ENCODE assay signal across 21 cellular contexts in the genomic region with DNA sequence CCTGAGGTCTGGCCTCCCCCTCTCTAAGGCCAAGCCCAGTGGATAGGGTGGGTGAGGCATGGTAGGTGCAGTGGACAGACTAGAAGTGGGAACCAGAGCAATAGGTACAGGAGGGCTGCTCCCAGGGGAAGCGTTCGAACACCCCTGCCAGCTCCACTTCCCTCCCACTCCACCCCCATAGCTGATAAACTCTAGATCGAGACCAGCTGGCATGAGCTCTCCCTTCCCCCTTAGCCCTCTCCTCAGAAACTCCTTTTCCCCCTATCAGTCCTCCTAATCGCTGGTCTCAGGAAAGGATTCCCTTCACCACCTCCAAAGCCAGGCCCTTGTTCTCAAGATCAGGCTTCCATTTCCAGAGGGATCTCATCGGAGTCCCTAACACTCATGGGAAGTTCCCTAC. TPM values are rescaled to one million over a fixed set of nuclear protein-coding genes. Genes with fewer than 3 reads are reported as not detected.
A peak's percentile ranks its signal among the peaks of the same experiment; 100 is the strongest.
DNase-seq lines count a peak whose midpoint lies in the region; ATAC-seq, FAIRE-seq and TF ChIP-seq lines count a peak whose summit lies in the region.
"Had no signal": no experiment of that assay in that cellular context is flagged by ENCODE, and none has a peak within 500 bp of the region (broad histone marks: within the 10 kb centered on the region; RNA-seq: fewer than 3 reads in every experiment).

No MANE protein-coding gene starts in this region.

- in situ Hi-C loops in HepG2 (cut with HindIII; ENCODE audit: extremely low pct_ligation_motif_present, low pct_unique_long_range_greater_than_20kb), result loop anchor here (5.0 kb wide), 1 partner anchor 34 kb away; no protein-coding TSS in a partner anchor

- no peak overlapping the region for H2AFZ ChIP-seq in HepG2 (ENCODE audit: low read length)
- H2AFZ ChIP-seq in neural progenitor cell (replicated peaks), result no peak overlapping the region
- H2AFZ ChIP-seq: GM23338 had no signal

- CTCF ChIA-PET in HepG2 (lab: Yijun Ruan, JAX; ENCODE audit: low intra/inter-chr PET ratio, low total read pairs), result no interaction called here

- H3K27ac ChIP-seq in HepG2 (ENCODE audit: extremely low read length, insufficient read depth, low read length) (no peak overlapping the region), right lobe of liver (no peak overlapping the region), neural progenitor cell (no peak overlapping the region), spleen (no peak overlapping the region), thyroid gland (no peak overlapping the region)
- H3K27ac ChIP-seq: BLaER1 had no signal

- no TSS peak for BruUV-seq in HepG2 (replicated peaks; lab: Mats Ljungman, UMichigan)

- TF ChIP-seq POLR2A in HepG2 (IDR thresholded peaks at IDR 0.05; ENCODE audit: insufficient read depth in 1 of 2, low read depth in 2 of 2, low read length in 2 of 2) (no peak), right lobe of liver (IDR thresholded peaks at IDR 0.05) (no peak), spleen (IDR thresholded peaks at IDR 0.05) (no peak), thyroid gland (IDR thresholded peaks at IDR 0.05) (no peak)

- H3K4me1 ChIP-seq in HepG2 (ENCODE audit: insufficient read depth, low read length) (peaks cover 34% of the 10 kb centered on the region), right lobe of liver (peaks cover 0 to 6% (median 0%) of the 10 kb centered on the region in 4 donors), neural progenitor cell (no peaks in the 10 kb centered on the region), spleen (peaks cover 0 to 9% (median 0%) of the 10 kb centered on the region in 6 donors), thyroid gland (no peaks in the 10 kb centered on the region)
- H3K4me1 ChIP-seq: BLaER1 had no signal

- no peaks in the 10 kb centered on the region for H3F3A ChIP-seq in neural progenitor cell (ENCODE audit: low read depth)

- H3K4me3 ChIP-seq in HepG2 (replicated peaks in 1 of 3; ENCODE audit: insufficient read depth in 1 of 3, low read depth in 2 of 3, low read length in 3 of 3) (no peak overlapping the region), right lobe of liver (no peak overlapping the region), neural progenitor cell (no peak overlapping the region), spleen (no peak overlapping the region), thyroid gland (replicated peaks in 1 of 3) (no peak overlapping the region)
- H3K4me3 ChIP-seq: BLaER1, GM23338 had no signal

- TF ChIP-seq RAD21 in HepG2 (CRISPR knock-in tag; IDR thresholded peaks at IDR 0.05), result no peak

- H3K9ac ChIP-seq in HepG2 (ENCODE audit: insufficient read depth, low read depth, low read length) (no peak overlapping the region), neural progenitor cell (no peak overlapping the region)
- H3K9ac ChIP-seq: BLaER1 had no signal

- TF ChIP-seq CTCF in HepG2 (CRISPR knock-in tag; IDR thresholded peaks at IDR 0.05) (no peak), right lobe of liver (IDR thresholded peaks at IDR 0.05) (no peak), neural progenitor cell (IDR thresholded peaks at IDR 0.05) (no peak), spleen (IDR thresholded peaks at IDR 0.05 in 8 of 11, conservative IDR thresholded peaks at IDR 0.05 in 3 of 11) (no peak), thyroid gland (IDR thresholded peaks at IDR 0.05) (no peak)

- peak overlapping the region; percentile 46 for H3K4me3 Mint-ChIP-seq in neural progenitor cell
- H3K4me3 Mint-ChIP-seq: CD14-positive monocyte, GM23338 had no signal

- H3K9me3 ChIP-seq in HepG2 (ENCODE audit: low read length) (no peaks in the 10 kb centered on the region), right lobe of liver (no peaks in the 10 kb centered on the region), neural progenitor cell (ENCODE audit: low read depth) (no peaks in the 10 kb centered on the region), spleen (no peaks in the 10 kb centered on the region), thyroid gland (no peaks in the 10 kb centered on the region)
- H3K9me3 ChIP-seq: BLaER1 had no signal

- DNase-seq in HepG2 (ENCODE audit: low spot score) (no peak), right lobe of liver (no peak), neural progenitor cell (ENCODE audit: low spot score) (no peak), spleen (peak; percentile 35), iPS-NIHi11 (ENCODE audit: low spot score) (no peak), thyroid gland (no peak), GM19240 (ENCODE audit: insufficient read length, low spot score) (no peak)
- DNase-seq: 8988T; CD4-positive, alpha-beta memory T cell; DMS153; DMS79; GDM1; H7 had no signal

- H3K9me3 Mint-ChIP-seq in neural progenitor cell, result no peaks in the 10 kb centered on the region
- H3K9me3 Mint-ChIP-seq: CD4-positive, alpha-beta memory T cell; GM23338 had no signal

- WGBS in HepG2 (ENCODE audit: low lambda C conversion rate), result 65% methylated on average over 5 of the region's 5 CpGs
- 20% methylated on average over 1 of the region's 5 CpGs for WGBS in right lobe of liver (ENCODE audit: insufficient coverage, low coverage, low lambda C conversion rate, missing lambda C conversion rate)
- 62 to 84% (median 73%) methylated on average over 5 of the region's 5 CpGs for WGBS in spleen, 5 donors
- 66 to 69% methylated on average over 5 of the region's 5 CpGs for WGBS in thyroid gland, 2 donors

- H4K20me1 ChIP-seq in HepG2 (ENCODE audit: insufficient read depth, low read length) (no peaks in the 10 kb centered on the region), neural progenitor cell (ENCODE audit: low read depth) (no peaks in the 10 kb centered on the region)
- H4K20me1 ChIP-seq: BLaER1 had no signal

- H3K36me3 ChIP-seq in HepG2 (replicated peaks in 1 of 2; ENCODE audit: control insufficient read depth in 1 of 2, insufficient read depth in 2 of 2, low read length in 2 of 2) (peaks cover 3 to 9% of the 10 kb centered on the region in 2 experiments; a peak in 3 of 5 replicates), right lobe of liver (no peaks in the 10 kb centered on the region), neural progenitor cell (no peaks in the 10 kb centered on the region), spleen (peaks cover 0 to 15% (median 0%) of the 10 kb centered on the region in 6 donors), thyroid gland (no peaks in the 10 kb centered on the region)

- no peak for FAIRE-seq in HepG2 (lab: Jason Lieb, UNC)
- FAIRE-seq: GM12892, GM18507 had no signal

- no peak overlapping the region for H3K4me2 ChIP-seq in HepG2 (ENCODE audit: low read depth, low read length)
- no peak overlapping the region for H3K4me2 ChIP-seq in neural progenitor cell
- H3K4me2 ChIP-seq: BLaER1, GM23338 had no signal

- H3K27me3 Mint-ChIP-seq in neural progenitor cell (ENCODE audit: insufficient read depth, low read depth), result peaks cover 3% of the 10 kb centered on the region

- peaks cover 4% of the 10 kb centered on the region for H3K36me3 Mint-ChIP-seq in neural progenitor cell
- H3K36me3 Mint-ChIP-seq: CD4-positive, alpha-beta memory T cell had no signal

- TF ChIP-seq EP300 in HepG2 (IDR thresholded peaks at IDR 0.05; ENCODE audit: low read depth in 2 of 2, low read length in 2 of 2) (no peak), HepG2 (CRISPR knock-in tag; IDR thresholded peaks at IDR 0.05; ENCODE audit: borderline replicate concordance) (no peak)

- H3K27me3 ChIP-seq in HepG2 (ENCODE audit: control insufficient read depth in 1 of 2, insufficient read depth in 2 of 2, low read length in 2 of 2) (peaks cover 5 to 29% of the 10 kb centered on the region in 2 experiments), right lobe of liver (no peaks in the 10 kb centered on the region), neural progenitor cell (no peaks in the 10 kb centered on the region), spleen (replicated peaks in 1 of 7) (peaks cover 0 to 36% (median 6%) of the 10 kb centered on the region in 7 donors), thyroid gland (no peaks in the 10 kb centered on the region)
- H3K27me3 ChIP-seq: BLaER1 had no signal

- H3K4me1 Mint-ChIP-seq in neural progenitor cell, result no peaks in the 10 kb centered on the region
- H3K4me1 Mint-ChIP-seq: CD4-positive, alpha-beta memory T cell had no signal

- no peak overlapping the region for H3K27ac Mint-ChIP-seq in neural progenitor cell
- H3K27ac Mint-ChIP-seq: GM23338 had no signal

- H3K79me2 ChIP-seq in HepG2 (ENCODE audit: insufficient read depth, low read length) (no peaks in the 10 kb centered on the region), neural progenitor cell (ENCODE audit: low read depth) (no peaks in the 10 kb centered on the region)

- intact Hi-C loops in HepG2 (cut with micrococcal nuclease; ENCODE audit: unreplicated experiment), result no loop called here
- intact Hi-C loops in right lobe of liver (cut with DNase I), result loop anchor here in 1 of 2 donors (5.0 kb wide), 1 partner anchor 144 kb away; no protein-coding TSS in a partner anchor
- intact Hi-C loops in spleen (cut with DNase I; ENCODE audit: low total_unique reads), result no loop called here
- intact Hi-C loops in thyroid gland (cut with DNase I), result no loop called here

- ATAC-seq in HepG2 (0 out of 3 replicates have a peak, but pooled peaks have one; percentile 1), right lobe of liver (no peak)
- ATAC-seq: GM23338 had no signal

- POLR2A ChIA-PET in HepG2 (lab: Yijun Ruan, JAX), result interaction anchor here (2.3 to 3.3 kb wide), 3 partner anchors 8 to 14 kb away, joined by 7 to 19 read pairs (median 10); partner anchors contain the start of gene EIF6

RNA-seq across cellular contexts. Expression of gene FAM83C, which starts 6.0 kb away (rescaled TPM):
- 0.07 TPM in 1 of 2 replicates, not detected in the other for total RNA-seq in HepG2 (2016; rRNA removed; fragmentation: Illumina TruSeq; extraction: Trizol)
- 0.09 TPM in 1 of 2 replicates, not detected in the other for total RNA-seq in HepG2 (2016; cell fraction: cytosol; rRNA removed; fragmentation: Illumina TruSeq; extraction: Trizol; ENCODE audit: low read depth)
- 0.06 TPM in 1 of 2 replicates, not detected in the other for total RNA-seq in HepG2 (2016; cell fraction: insoluble cytoplasmic fraction; rRNA removed; fragmentation: Illumina TruSeq; extraction: Trizol)
- total RNA-seq in HepG2 (2016; cell fraction: membrane; rRNA removed; fragmentation: Illumina TruSeq; extraction: Trizol), result 0.07 TPM in 1 of 2 replicates, not detected in the other
- not detected in 2 replicates for total RNA-seq in HepG2 (2016; cell fraction: nucleus; rRNA removed; fragmentation: Illumina TruSeq; extraction: Trizol)
- 0.03 and 0.04 TPM in 2 replicates for polyA plus RNA-seq in HepG2 (2011; rRNA removed)
- polyA plus RNA-seq in HepG2 (2011; cell fraction: cytosol; rRNA removed), result 0.03 TPM in 1 of 2 replicates, not detected in the other
- 0.08 and 0.09 TPM in 2 replicates for polyA plus RNA-seq in HepG2 (2011; cell fraction: nucleus; rRNA removed)
- polyA plus RNA-seq in HepG2 (2012), result 0.05 and 0.16 TPM in 2 replicates
- 0.05 and 0.08 TPM in 2 replicates for polyA plus RNA-seq in HepG2 (2016; cell fraction: cytosol; fragmentation: Illumina TruSeq; extraction: Trizol; ENCODE audit: low read depth)
- 0.10 and 0.16 TPM in 2 replicates for polyA plus RNA-seq in HepG2 (2016; cell fraction: insoluble cytoplasmic fraction; fragmentation: Illumina TruSeq; extraction: Trizol; ENCODE audit: low read depth)
- 0.05 and 0.06 TPM in 2 replicates for polyA plus RNA-seq in HepG2 (2016; cell fraction: membrane; fragmentation: Illumina TruSeq; extraction: Trizol; ENCODE audit: low read depth)
- polyA plus RNA-seq in HepG2 (2016; cell fraction: nucleus; fragmentation: Illumina TruSeq; extraction: Trizol; ENCODE audit: insufficient read depth, low read depth), result not detected in 2 replicates
- 0.04 and 0.07 TPM in 2 replicates for polyA minus RNA-seq in HepG2 (2011; rRNA and poly(A)+ RNA removed; ENCODE audit: low replicate concordance)
- not detected in 2 replicates for polyA minus RNA-seq in HepG2 (2011; cell fraction: cytosol; rRNA and poly(A)+ RNA removed)
- polyA minus RNA-seq in HepG2 (2011; cell fraction: nucleus; rRNA and poly(A)+ RNA removed), result 0.13 TPM in 1 of 2 replicates, not detected in the other
- total RNA-seq in right lobe of liver, result not detected
- total RNA-seq in neural progenitor cell (ENCODE audit: low replicate concordance), result not detected in 2 replicates
- total RNA-seq in spleen, result not detected
- polyA plus RNA-seq in spleen, result not detected
- total RNA-seq in thyroid gland, result not detected
- total RNA-seq: A673; CD4-positive, alpha-beta memory T cell; Daoy; H7 had no signal
- polyA plus RNA-seq: AG04450; CD14-positive monocyte; CD4-positive, alpha-beta memory T cell; GM23338 had no signal

RNA-seq across cellular contexts. Expression of gene EIF6, which starts 13.7 kb away (rescaled TPM):
- total RNA-seq in HepG2 (2016; rRNA removed; fragmentation: Illumina TruSeq; extraction: Trizol) (462 and 603 TPM in 2 replicates), right lobe of liver (100 to 1,000 TPM in 2 of 6 experiments, 10 to 100 TPM in 4; 73.6 to 131 (median 83.3) TPM), neural progenitor cell (ENCODE audit: low replicate concordance) (47.5 and 71.4 TPM in 2 replicates), spleen (10 to 100 TPM; 50.5 to 76.8 (median 62.2) TPM), thyroid gland (10 to 100 TPM; 30.3 to 94.2 (median 65.7) TPM)
- 227 and 243 TPM in 2 replicates for total RNA-seq in HepG2 (2016; cell fraction: cytosol; rRNA removed; fragmentation: Illumina TruSeq; extraction: Trizol; ENCODE audit: low read depth)
- total RNA-seq in HepG2 (2016; cell fraction: insoluble cytoplasmic fraction; rRNA removed; fragmentation: Illumina TruSeq; extraction: Trizol), result 467 and 649 TPM in 2 replicates
- total RNA-seq in HepG2 (2016; cell fraction: membrane; rRNA removed; fragmentation: Illumina TruSeq; extraction: Trizol), result 251 and 271 TPM in 2 replicates
- 204 TPM in 2 replicates for total RNA-seq in HepG2 (2016; cell fraction: nucleus; rRNA removed; fragmentation: Illumina TruSeq; extraction: Trizol)
- polyA plus RNA-seq in HepG2 (2011; rRNA removed) (466 and 470 TPM in 2 replicates), spleen (100 to 1,000 TPM in 2 of 3 donors, 10 to 100 TPM in 1; 88.2 to 121 (median 104) TPM)
- 383 and 550 TPM in 2 replicates for polyA plus RNA-seq in HepG2 (2011; cell fraction: cytosol; rRNA removed)
- polyA plus RNA-seq in HepG2 (2011; cell fraction: nucleus; rRNA removed), result 838 and 950 TPM in 2 replicates
- polyA plus RNA-seq in HepG2 (2012), result 248 and 315 TPM in 2 replicates
- 237 and 250 TPM in 2 replicates for polyA plus RNA-seq in HepG2 (2016; cell fraction: cytosol; fragmentation: Illumina TruSeq; extraction: Trizol; ENCODE audit: low read depth)
- 587 and 631 TPM in 2 replicates for polyA plus RNA-seq in HepG2 (2016; cell fraction: insoluble cytoplasmic fraction; fragmentation: Illumina TruSeq; extraction: Trizol; ENCODE audit: low read depth)
- polyA plus RNA-seq in HepG2 (2016; cell fraction: membrane; fragmentation: Illumina TruSeq; extraction: Trizol; ENCODE audit: low read depth), result 232 and 240 TPM in 2 replicates
- polyA plus RNA-seq in HepG2 (2016; cell fraction: nucleus; fragmentation: Illumina TruSeq; extraction: Trizol; ENCODE audit: insufficient read depth, low read depth), result 358 and 379 TPM in 2 replicates
- polyA minus RNA-seq in HepG2 (2011; rRNA and poly(A)+ RNA removed; ENCODE audit: low replicate concordance), result 350 and 575 TPM in 2 replicates
- polyA minus RNA-seq in HepG2 (2011; cell fraction: cytosol; rRNA and poly(A)+ RNA removed), result 144 and 146 TPM in 2 replicates
- polyA minus RNA-seq in HepG2 (2011; cell fraction: nucleus; rRNA and poly(A)+ RNA removed), result 94.9 and 106 TPM in 2 replicates

RNA-seq across cellular contexts. Expression of gene MMP24OS, which starts 20.3 kb away (rescaled TPM):
- 3.1 and 8.5 TPM in 2 replicates for total RNA-seq in HepG2 (2016; rRNA removed; fragmentation: Illumina TruSeq; extraction: Trizol)
- 0.61 and 0.79 TPM in 2 replicates for total RNA-seq in HepG2 (2016; cell fraction: cytosol; rRNA removed; fragmentation: Illumina TruSeq; extraction: Trizol; ENCODE audit: low read depth)
- 3.4 and 8.7 TPM in 2 replicates for total RNA-seq in HepG2 (2016; cell fraction: insoluble cytoplasmic fraction; rRNA removed; fragmentation: Illumina TruSeq; extraction: Trizol)
- 2.1 TPM in 2 replicates for total RNA-seq in HepG2 (2016; cell fraction: membrane; rRNA removed; fragmentation: Illumina TruSeq; extraction: Trizol)
- 8.9 and 10.6 TPM in 2 replicates for total RNA-seq in HepG2 (2016; cell fraction: nucleus; rRNA removed; fragmentation: Illumina TruSeq; extraction: Trizol)
- polyA plus RNA-seq in HepG2 (2011; rRNA removed), result 6.0 and 7.1 TPM in 2 replicates
- 2.1 and 2.8 TPM in 2 replicates for polyA plus RNA-seq in HepG2 (2011; cell fraction: cytosol; rRNA removed)
- polyA plus RNA-seq in HepG2 (2011; cell fraction: nucleus; rRNA removed), result 43.8 and 55.2 TPM in 2 replicates
- polyA plus RNA-seq in HepG2 (2012), result 5.9 and 6.4 TPM in 2 replicates
- polyA plus RNA-seq in HepG2 (2016; cell fraction: cytosol; fragmentation: Illumina TruSeq; extraction: Trizol; ENCODE audit: low read depth), result 1.8 TPM in 2 replicates
- polyA plus RNA-seq in HepG2 (2016; cell fraction: insoluble cytoplasmic fraction; fragmentation: Illumina TruSeq; extraction: Trizol; ENCODE audit: low read depth), result 4.7 and 7.1 TPM in 2 replicates
- 2.9 and 3.2 TPM in 2 replicates for polyA plus RNA-seq in HepG2 (2016; cell fraction: membrane; fragmentation: Illumina TruSeq; extraction: Trizol; ENCODE audit: low read depth)
- 29.1 and 31.1 TPM in 2 replicates for polyA plus RNA-seq in HepG2 (2016; cell fraction: nucleus; fragmentation: Illumina TruSeq; extraction: Trizol; ENCODE audit: insufficient read depth, low read depth)
- 18.5 and 23.2 TPM in 2 replicates for polyA minus RNA-seq in HepG2 (2011; rRNA and poly(A)+ RNA removed; ENCODE audit: low replicate concordance)
- polyA minus RNA-seq in HepG2 (2011; cell fraction: cytosol; rRNA and poly(A)+ RNA removed), result 1.8 and 3.0 TPM in 2 replicates
- 33.9 and 46.0 TPM in 2 replicates for polyA minus RNA-seq in HepG2 (2011; cell fraction: nucleus; rRNA and poly(A)+ RNA removed)
- 10 to 100 TPM; 13.3 to 40.7 (median 23.5) TPM for total RNA-seq in right lobe of liver
- total RNA-seq in neural progenitor cell (ENCODE audit: low replicate concordance), result 2.9 and 12.0 TPM in 2 replicates
- total RNA-seq in spleen, result 10 to 100 TPM; 21.3 to 68.6 (median 47.5) TPM
- 10 to 100 TPM; 18.6 to 41.5 (median 28.5) TPM for polyA plus RNA-seq in spleen
- total RNA-seq in thyroid gland, result 10 to 100 TPM; 18.3 to 40.3 (median 28.8) TPM
